In genomic region chr9:33467526-33467925, GRCh38 we compare ENCODE assay signal across 37 cellular contexts. TPM values are rescaled to one million over a fixed set of nuclear protein-coding genes. Genes with fewer than 3 reads are reported as not detected.
DNase-seq lines count a peak whose midpoint lies in the region; ATAC-seq, FAIRE-seq and TF ChIP-seq lines count a peak whose summit lies in the region.
"Had no signal": no experiment of that assay in that cellular context is flagged by ENCODE, and none has a peak within 500 bp of the region (broad histone marks: within the 10 kb centered on the region; RNA-seq: fewer than 3 reads in every experiment).

No MANE protein-coding gene starts in this region.

- H3K27me3 ChIP-seq in K562 (ENCODE audit: control insufficient read depth in 2 of 2, insufficient read depth in 2 of 2, low read length in 2 of 2) (no peaks in the 10 kb centered on the region), sigmoid colon (no peaks in the 10 kb centered on the region), smooth muscle cell (ENCODE audit: low read depth) (no peaks in the 10 kb centered on the region)
- H3K27me3 ChIP-seq: adrenal gland, dorsolateral prefrontal cortex, heart right ventricle, MG63, ovary had no signal

- TF ChIP-seq POLR2A in K562 (conservative IDR thresholded peaks at IDR 0.05) (no peak), sigmoid colon (IDR thresholded peaks at IDR 0.05) (no peak)

- peaks cover 14% of the 10 kb centered on the region for H3K79me2 ChIP-seq in K562 (ENCODE audit: control insufficient read depth, insufficient read depth, low read length)
- H3K79me2 ChIP-seq in smooth muscle cell (ENCODE audit: low read depth), result peaks cover 11% of the 10 kb centered on the region

- no peaks in the 10 kb centered on the region for H3K9me3 Mint-ChIP-seq in activated CD8-positive, alpha-beta memory T cell treated with anti-CD3 and anti-CD28 coated beads, Interleukin-2, amount 10 ng/mL, durations not matched to agents 7 days and 5 days (ENCODE audit: low read depth)
- H3K9me3 Mint-ChIP-seq in activated CD8-positive, alpha-beta T cell treated with anti-CD3 and anti-CD28 coated beads, Interleukin-2, amount 10 ng/mL, durations not matched to agents 7 days and 5 days (ENCODE audit: insufficient read depth), result no peaks in the 10 kb centered on the region
- H3K9me3 Mint-ChIP-seq in endothelial cell (ENCODE audit: unreplicated experiment), result no peaks in the 10 kb centered on the region
- H3K9me3 Mint-ChIP-seq: activated naive CD4-positive, alpha-beta T cell treated with anti-CD3 and anti-CD28 coated beads for 36 hours; activated T-cell treated with anti-CD3 and anti-CD28 coated beads, Interleukin-2, amount 50 U/mL, for 72 hours; brain; CD4-positive, alpha-beta T cell; nephron progenitor cell had no signal

- H3K4me1 ChIP-seq in K562 (replicated peaks in 1 of 2; ENCODE audit: control insufficient read depth in 2 of 2, insufficient read depth in 2 of 2, low read length in 2 of 2) (peaks cover 7% of the 10 kb centered on the region in 2 experiments; a peak in 3 of 5 replicates), sigmoid colon (peaks cover 0 to 9% (median 6%) of the 10 kb centered on the region in 4 donors), smooth muscle cell (ENCODE audit: low read depth) (peaks cover 2% of the 10 kb centered on the region)

- FAIRE-seq in K562 (lab: Jason Lieb, UNC), result no peak
- FAIRE-seq: A549, frontal cortex, GM12891, keratinocyte had no signal

- WGBS in K562 (ENCODE audit: insufficient coverage, low coverage, missing lambda C conversion rate), result 100% methylated on average over 3 of the region's 7 CpGs
- 86 to 95% methylated on average over 7 of the region's 7 CpGs for WGBS in sigmoid colon, 2 donors
- 97% methylated on average over 7 of the region's 7 CpGs for WGBS in smooth muscle cell (ENCODE audit: low lambda C conversion rate)

- no peak overlapping the region for H3K27ac Mint-ChIP-seq in activated CD8-positive, alpha-beta memory T cell treated with anti-CD3 and anti-CD28 coated beads, Interleukin-2, amount 10 ng/mL, durations not matched to agents 7 days and 5 days
- H3K27ac Mint-ChIP-seq in activated CD8-positive, alpha-beta T cell treated with anti-CD3 and anti-CD28 coated beads, Interleukin-2, amount 10 ng/mL, durations not matched to agents 7 days and 5 days, result no peak overlapping the region
- no peak overlapping the region for H3K27ac Mint-ChIP-seq in endothelial cell (ENCODE audit: unreplicated experiment)
- H3K27ac Mint-ChIP-seq: activated CD4-positive, alpha-beta T cell treated with anti-CD3 and anti-CD28 coated beads for 36 hours; activated naive CD4-positive, alpha-beta T cell treated with anti-CD3 and anti-CD28 coated beads for 36 hours; activated T-cell treated with anti-CD3 and anti-CD28 coated beads, Interleukin-2, amount 50 U/mL, for 72 hours; brain; CD4-positive, alpha-beta T cell; nephron progenitor cell had no signal

- no peaks in the 10 kb centered on the region for H3K27me3 Mint-ChIP-seq in activated CD8-positive, alpha-beta memory T cell treated with anti-CD3 and anti-CD28 coated beads, Interleukin-2, amount 10 ng/mL, durations not matched to agents 7 days and 5 days
- no peaks in the 10 kb centered on the region for H3K27me3 Mint-ChIP-seq in activated CD8-positive, alpha-beta T cell treated with anti-CD3 and anti-CD28 coated beads, Interleukin-2, amount 10 ng/mL, durations not matched to agents 7 days and 5 days (ENCODE audit: low read depth)
- peaks cover 4% of the 10 kb centered on the region for H3K27me3 Mint-ChIP-seq in endothelial cell (ENCODE audit: unreplicated experiment)
- H3K27me3 Mint-ChIP-seq: activated CD4-positive, alpha-beta T cell treated with anti-CD3 and anti-CD28 coated beads for 36 hours; brain; CD4-positive, alpha-beta T cell had no signal

- H3F3A ChIP-seq in smooth muscle cell (ENCODE audit: low read depth), result no peaks in the 10 kb centered on the region

- H3K36me3 ChIP-seq in K562 (ENCODE audit: control insufficient read depth, insufficient read depth, low read length) (peaks cover 96% of the 10 kb centered on the region), sigmoid colon (peaks cover 54 to 98% (median 73%) of the 10 kb centered on the region in 4 donors), smooth muscle cell (ENCODE audit: low read depth) (no peaks in the 10 kb centered on the region)
- H3K36me3 ChIP-seq: ovary had no signal

- peaks cover 27% of the 10 kb centered on the region for H3K36me3 Mint-ChIP-seq in activated CD8-positive, alpha-beta memory T cell treated with anti-CD3 and anti-CD28 coated beads, Interleukin-2, amount 10 ng/mL, durations not matched to agents 7 days and 5 days
- H3K36me3 Mint-ChIP-seq in activated CD8-positive, alpha-beta T cell treated with anti-CD3 and anti-CD28 coated beads, Interleukin-2, amount 10 ng/mL, durations not matched to agents 7 days and 5 days (ENCODE audit: low read depth), result peaks cover 54% of the 10 kb centered on the region
- H3K36me3 Mint-ChIP-seq in endothelial cell (ENCODE audit: low read depth, unreplicated experiment), result peaks cover 57% of the 10 kb centered on the region

- H3K4me3 Mint-ChIP-seq in activated CD8-positive, alpha-beta memory T cell treated with anti-CD3 and anti-CD28 coated beads, Interleukin-2, amount 10 ng/mL, durations not matched to agents 7 days and 5 days, result no peak overlapping the region
- H3K4me3 Mint-ChIP-seq in activated CD8-positive, alpha-beta T cell treated with anti-CD3 and anti-CD28 coated beads, Interleukin-2, amount 10 ng/mL, durations not matched to agents 7 days and 5 days, result no peak overlapping the region
- H3K4me3 Mint-ChIP-seq in endothelial cell (ENCODE audit: unreplicated experiment), result no peak overlapping the region
- H3K4me3 Mint-ChIP-seq: activated CD4-positive, alpha-beta T cell treated with anti-CD3 and anti-CD28 coated beads for 36 hours; activated naive CD4-positive, alpha-beta T cell treated with anti-CD3 and anti-CD28 coated beads for 36 hours; activated T-cell treated with anti-CD3 and anti-CD28 coated beads, Interleukin-2, amount 50 U/mL, for 72 hours; CD4-positive, alpha-beta T cell; nephron progenitor cell had no signal

- H3K9me3 ChIP-seq in K562 (replicated peaks; ENCODE audit: control insufficient read depth, insufficient read depth, low read depth, low read length) (no peaks in the 10 kb centered on the region), sigmoid colon (no peaks in the 10 kb centered on the region), smooth muscle cell (replicated peaks; ENCODE audit: low read depth) (no peaks in the 10 kb centered on the region)
- H3K9me3 ChIP-seq: A549, adrenal gland, HAP-1, heart right ventricle, MG63, mucosa of descending colon, ovary had no signal

- H2AFZ ChIP-seq in K562 (ENCODE audit: low read depth, low read length), result no peak overlapping the region
- no peak overlapping the region for H2AFZ ChIP-seq in smooth muscle cell (ENCODE audit: low read depth)
- H2AFZ ChIP-seq: PC-9 had no signal

- H4K20me1 ChIP-seq in K562 (replicated peaks; ENCODE audit: control insufficient read depth, insufficient read depth, low read length), result no peaks in the 10 kb centered on the region
- H4K20me1 ChIP-seq in smooth muscle cell (ENCODE audit: low read depth), result no peaks in the 10 kb centered on the region

- H3K4me3 ChIP-seq in K562 (no peak overlapping the region), sigmoid colon (no peak overlapping the region), smooth muscle cell (no peak overlapping the region)
- H3K4me3 ChIP-seq: A549, adrenal gland, dorsolateral prefrontal cortex, HAP-1, heart right ventricle, lung, MG63, mucosa of descending colon, ovary, PC-9 had no signal

- TF ChIP-seq CTCF in K562 (IDR thresholded peaks at IDR 0.05 in 2 of 3, conservative IDR thresholded peaks at IDR 0.05 in 1 of 3; ENCODE audit: insufficient read depth in 2 of 3, low read depth in 1 of 3, low read length in 3 of 3) (no peak), sigmoid colon (IDR thresholded peaks at IDR 0.05) (no peak), endothelial cell (IDR thresholded peaks at IDR 0.05; ENCODE audit: unreplicated experiment) (no peak), smooth muscle cell (IDR thresholded peaks at IDR 0.05; ENCODE audit: borderline replicate concordance, insufficient read depth, poor library complexity, severe bottlenecking) (no peak)

- peak; percentile 47 for DNase-seq in activated CD8-positive, alpha-beta memory T cell treated with anti-CD3 and anti-CD28 coated beads for 24 hours
- DNase-seq in activated CD8-positive, alpha-beta memory T cell treated with anti-CD3 and anti-CD28 coated beads, Interleukin-2, amount 10 ng/mL, durations not matched to agents 7 days and 5 days, result no peak
- DNase-seq in GM03348 (ENCODE audit: low spot score), result peak; percentile 3
- DNase-seq in K562 (ENCODE audit: extremely low read depth in 1 of 4, low spot score in 3 of 4), result peak in 1 of 4 experiments; percentile 5
- DNase-seq in sigmoid colon, result peak; percentile 56
- no peak for DNase-seq in activated CD8-positive, alpha-beta T cell treated with anti-CD3 and anti-CD28 coated beads, Interleukin-2, amount 10 ng/mL, durations not matched to agents 7 days and 5 days
- DNase-seq in endothelial cell (ENCODE audit: low spot score), result no peak
- DNase-seq in smooth muscle cell (lab: John Stamatoyannopoulos, UW; ENCODE audit: unreplicated experiment), result no peak
- DNase-seq: activated CD4-positive, alpha-beta T cell treated with anti-CD3 and anti-CD28 coated beads for 36 hours; activated naive CD4-positive, alpha-beta T cell treated with anti-CD3 and anti-CD28 coated beads for 36 hours; activated T-cell treated with anti-CD3 and anti-CD28 coated beads, Interleukin-2, amount 50 U/mL, for 72 hours; EL; heart right ventricle; KG1; MG63; NCI-H1417 treated with DMSO at 0.1 percent for 48 hours; NCI-H2081 treated with DMSO at 0.1 percent for 48 hours; NCI-H345; nephron progenitor cell; PC-9; SHP77 treated with DMSO at 0.1 percent for 48 hours; stimulated activated CD4-positive, alpha-beta T cell treated with anti-CD3 and anti-CD28 coated beads, Interleukin-2, amount 100 ng/mL, for 24 hours; stimulated activated naive CD8-positive, alpha-beta T cell treated with anti-CD3 and anti-CD28 coated beads, Interleukin-15, Interleukin-2, amounts not matched to agents 100 U/mL and 50 U/mL, for 24 hours; SW 1271 had no signal

- no peak for ATAC-seq in activated CD8-positive, alpha-beta memory T cell treated with anti-CD3 and anti-CD28 coated beads, Interleukin-2, amount 10 ng/mL, durations not matched to agents 7 days and 5 days
- ATAC-seq in K562, result no peak
- ATAC-seq in activated CD8-positive, alpha-beta T cell treated with anti-CD3 and anti-CD28 coated beads, Interleukin-2, amount 10 ng/mL, durations not matched to agents 7 days and 5 days, result no peak
- ATAC-seq: stimulated activated naive CD8-positive, alpha-beta T cell treated with anti-CD3 and anti-CD28 coated beads, Interleukin-15, Interleukin-2, amounts not matched to agents 100 U/mL and 50 U/mL, for 24 hours had no signal

- H3K27ac ChIP-seq in K562 (ENCODE audit: extremely low read depth, low read depth, low read length) (no peak overlapping the region), sigmoid colon (no peak overlapping the region), smooth muscle cell (ENCODE audit: low read depth) (no peak overlapping the region)
- H3K27ac ChIP-seq: A549, adrenal gland, heart right ventricle, HL-60, PC-9 had no signal

- CTCF ChIA-PET in activated CD8-positive, alpha-beta memory T cell treated with anti-CD3 and anti-CD28 coated beads, Interleukin-2, amount 10 ng/mL, durations not matched to agents 7 days and 5 days (lab: Charles Lee), result interaction anchor here (1.0 to 18.1 kb wide), 14 partner anchors 9 to 170 kb away, joined by 3 to 233 read pairs (median 9); partner anchors contain the start of genes AQP3 and AQP7
- CTCF ChIA-PET in K562 (lab: Yijun Ruan, JAX; ENCODE audit: low intra/inter-chr PET ratio), result no interaction called here
- CTCF ChIA-PET in activated CD8-positive, alpha-beta T cell treated with anti-CD3 and anti-CD28 coated beads, Interleukin-2, amount 10 ng/mL, durations not matched to agents 7 days and 5 days (lab: Charles Lee), result interaction anchor here (0.9 to 12.7 kb wide), 17 partner anchors 8 to 225 kb away, joined by 3 to 141 read pairs (median 14); partner anchors contain the start of genes AQP3, AQP7 and NFX1

- intact Hi-C loops in K562 (cut with micrococcal nuclease), result no loop called here
- intact Hi-C loops in sigmoid colon (cut with DNase I), result loop anchor here (2.0 to 5.0 kb wide), 2 partner anchors 21 to 180 kb away; partner anchors contain the start of gene AQP3

- H3K4me2 ChIP-seq in K562 (ENCODE audit: insufficient read depth, low read length) (no peak overlapping the region), smooth muscle cell (no peak overlapping the region)
- H3K4me2 ChIP-seq: A549, PC-9 had no signal

- BruUV-seq in K562 (replicated peaks; lab: Mats Ljungman, UMichigan), result no TSS peak

- POLR2A ChIA-PET in K562 (lab: Yijun Ruan, JAX), result interaction anchor here (0.7 to 2.0 kb wide), 2 partner anchors 9 to 177 kb away, joined by 3 to 10 read pairs; partner anchors contain the start of gene NFX1
- POLR2A ChIA-PET in activated CD8-positive, alpha-beta T cell treated with anti-CD3 and anti-CD28 coated beads, Interleukin-2, amount 10 ng/mL, durations not matched to agents 7 days and 5 days (lab: Charles Lee), result interaction anchor here (0.5 to 2.9 kb wide), 4 partner anchors 14 to 158 kb away, joined by 3 to 12 read pairs (median 8); partner anchors contain the start of gene AQP3

- H3K9ac ChIP-seq in K562 (ENCODE audit: insufficient read depth in 1 of 2, low read depth in 2 of 2, low read length in 2 of 2) (0 out of 4 replicates have a peak overlapping the region, but pooled peaks of 1 of the 2 experiments have one; percentile 17), smooth muscle cell (ENCODE audit: low read depth) (no peak overlapping the region)

- in situ Hi-C loops in K562 (cut with MboI), result loop anchor here (10.0 kb wide), 1 partner anchor 63 kb away; the partner anchor contains the start of gene AQP7

- peaks cover 15% of the 10 kb centered on the region for H3K4me1 Mint-ChIP-seq in activated CD8-positive, alpha-beta memory T cell treated with anti-CD3 and anti-CD28 coated beads, Interleukin-2, amount 10 ng/mL, durations not matched to agents 7 days and 5 days
- peaks cover 14% of the 10 kb centered on the region for H3K4me1 Mint-ChIP-seq in activated CD8-positive, alpha-beta T cell treated with anti-CD3 and anti-CD28 coated beads, Interleukin-2, amount 10 ng/mL, durations not matched to agents 7 days and 5 days (ENCODE audit: low read depth)
- no peaks in the 10 kb centered on the region for H3K4me1 Mint-ChIP-seq in endothelial cell (ENCODE audit: unreplicated experiment)

- no peaks in the 10 kb centered on the region for H3K9me1 ChIP-seq in K562 (ENCODE audit: control insufficient read depth, insufficient read depth, low read length)

- TF ChIP-seq EP300 in K562 (IDR thresholded peaks at IDR 0.05; ENCODE audit: low read length) (no peak), sigmoid colon (IDR thresholded peaks at IDR 0.05) (no peak)

- no peak for TF ChIP-seq RAD21 in K562 (CRISPR knock-in tag; conservative IDR thresholded peaks at IDR 0.05 in 1 of 2, IDR thresholded peaks at IDR 0.05 in 1 of 2)

RNA-seq across cellular contexts. Expression of gene NOL6, which starts 6.2 kb away (rescaled TPM):
- 10 to 100 TPM; 34.3 to 43.1 TPM for total RNA-seq in activated CD8-positive, alpha-beta memory T cell treated with anti-CD3 and anti-CD28 coated beads, Interleukin-2, amount 10 ng/mL, durations not matched to agents 7 days and 5 days
- total RNA-seq in K562 (2011; cell fraction: chromatin; rRNA removed; ENCODE audit: low replicate concordance), result 80.3 and 225 TPM in 2 replicates
- 122 and 123 TPM in 2 replicates for total RNA-seq in K562 (2011; cell fraction: nucleolus; rRNA removed)
- 77.3 and 80.3 TPM in 2 replicates for total RNA-seq in K562 (2011; cell fraction: nucleoplasm; rRNA removed)
- total RNA-seq in K562 (2014; rRNA removed), result 23.0 and 37.0 TPM in 2 replicates
- 23.0 and 27.0 TPM in 2 replicates for total RNA-seq in K562 (2014; rRNA removed; fragmentation: Illumina TruSeq; extraction: Trizol)
- 29.8 and 31.0 TPM in 2 replicates for total RNA-seq in K562 (2015; rRNA removed; fragmentation: Illumina TruSeq; extraction: Trizol)
- 58.9 and 61.1 TPM in 2 replicates for total RNA-seq in K562 (2021)
- 23.5 and 42.1 TPM in 2 replicates for polyA plus RNA-seq in K562 (2011; rRNA removed)
- polyA plus RNA-seq in K562 (2011; cell fraction: cytosol; rRNA removed), result 21.5 and 30.8 TPM in 2 replicates
- 106 and 124 TPM in 2 replicates for polyA plus RNA-seq in K562 (2011; cell fraction: nucleus; rRNA removed)
- polyA plus RNA-seq in K562 (2012), result 25.7 and 37.3 TPM in 2 replicates
- 49.9 and 51.2 TPM in 2 replicates for polyA plus RNA-seq in K562 (2014; fragmentation: Illumina TruSeq; extraction: Trizol)
- 1 to 10 TPM; 7.7 to 9.4 TPM for polyA plus RNA-seq in K562 (2014; fragmentation: Nextera tagmentation; extraction: Ambion mirVana)
- polyA plus RNA-seq in K562 (2014; rRNA removed), result 33.5 and 35.0 TPM in 2 replicates
- polyA minus RNA-seq in K562 (2011; rRNA and poly(A)+ RNA removed), result 24.9 and 28.2 TPM in 2 replicates
- polyA minus RNA-seq in K562 (2011; cell fraction: cytosol; rRNA and poly(A)+ RNA removed), result 21.5 and 28.5 TPM in 2 replicates
- polyA minus RNA-seq in K562 (2011; cell fraction: nucleus; rRNA and poly(A)+ RNA removed), result 39.3 and 50.3 TPM in 2 replicates
- 10 to 100 TPM in 2 of 4 donors, 1 to 10 TPM in 2; 8.2 to 17.2 (median 10.3) TPM for total RNA-seq in sigmoid colon
- polyA plus RNA-seq in sigmoid colon, result 10 to 100 TPM in 1 of 3 donors, 1 to 10 TPM in 2; 5.5 to 23.6 (median 7.8) TPM
- total RNA-seq in activated CD8-positive, alpha-beta T cell treated with anti-CD3 and anti-CD28 coated beads, Interleukin-2, amount 10 ng/mL, durations not matched to agents 7 days and 5 days, result 10 to 100 TPM; 37.1 to 38.8 TPM
- 22.6 TPM for total RNA-seq in endothelial cell (ENCODE audit: unreplicated experiment)
- total RNA-seq in smooth muscle cell, result 14.0 and 23.0 TPM in 2 replicates
- 19.8 and 23.4 TPM in 2 replicates for polyA plus RNA-seq in smooth muscle cell

RNA-seq across cellular contexts. Expression of gene AQP3, which starts 20.1 kb away (rescaled TPM):
- total RNA-seq in activated CD8-positive, alpha-beta memory T cell treated with anti-CD3 and anti-CD28 coated beads, Interleukin-2, amount 10 ng/mL, durations not matched to agents 7 days and 5 days, result 10 to 100 TPM in 1 of 2 experiments, 1 to 10 TPM in 1; 2.8 to 10.4 TPM
- 13.3 and 46.7 TPM in 2 replicates for total RNA-seq in K562 (2011; cell fraction: chromatin; rRNA removed; ENCODE audit: low replicate concordance)
- 57.8 and 76.0 TPM in 2 replicates for total RNA-seq in K562 (2011; cell fraction: nucleolus; rRNA removed)
- total RNA-seq in K562 (2011; cell fraction: nucleoplasm; rRNA removed), result 30.8 and 35.2 TPM in 2 replicates
- total RNA-seq in K562 (2014; rRNA removed), result 17.6 and 26.9 TPM in 2 replicates
- total RNA-seq in K562 (2014; rRNA removed; fragmentation: Illumina TruSeq; extraction: Trizol), result 11.1 and 12.8 TPM in 2 replicates
- 13.3 and 15.1 TPM in 2 replicates for total RNA-seq in K562 (2015; rRNA removed; fragmentation: Illumina TruSeq; extraction: Trizol)
- 25.5 and 27.1 TPM in 2 replicates for total RNA-seq in K562 (2021)
- polyA plus RNA-seq in K562 (2011; rRNA removed), result 25.8 and 31.5 TPM in 2 replicates
- polyA plus RNA-seq in K562 (2011; cell fraction: cytosol; rRNA removed), result 51.7 and 150 TPM in 2 replicates
- 29.5 and 64.4 TPM in 2 replicates for polyA plus RNA-seq in K562 (2011; cell fraction: nucleus; rRNA removed)
- polyA plus RNA-seq in K562 (2012), result 11.3 and 35.0 TPM in 2 replicates
- polyA plus RNA-seq in K562 (2014; fragmentation: Illumina TruSeq; extraction: Trizol), result 25.0 and 30.0 TPM in 2 replicates
- polyA plus RNA-seq in K562 (2014; fragmentation: Nextera tagmentation; extraction: Ambion mirVana), result 1 to 10 TPM; 4.2 to 6.0 TPM
- 25.3 and 29.9 TPM in 2 replicates for polyA plus RNA-seq in K562 (2014; rRNA removed)
- polyA minus RNA-seq in K562 (2011; rRNA and poly(A)+ RNA removed), result 12.9 and 30.5 TPM in 2 replicates
- polyA minus RNA-seq in K562 (2011; cell fraction: cytosol; rRNA and poly(A)+ RNA removed), result 34.6 and 39.6 TPM in 2 replicates
- 6.3 and 7.5 TPM in 2 replicates for polyA minus RNA-seq in K562 (2011; cell fraction: nucleus; rRNA and poly(A)+ RNA removed)
- total RNA-seq in sigmoid colon, result 1 to 10 TPM; 3.0 to 6.9 (median 4.5) TPM
- polyA plus RNA-seq in sigmoid colon, result 10 to 100 TPM in 1 of 3 donors, 1 to 10 TPM in 2; 1.6 to 13.6 (median 1.8) TPM
- total RNA-seq in activated CD8-positive, alpha-beta T cell treated with anti-CD3 and anti-CD28 coated beads, Interleukin-2, amount 10 ng/mL, durations not matched to agents 7 days and 5 days, result 10 to 100 TPM; 29.9 to 31.4 TPM
- total RNA-seq in endothelial cell (ENCODE audit: unreplicated experiment), result 6.0 TPM
- 20.9 and 33.3 TPM in 2 replicates for total RNA-seq in smooth muscle cell
- polyA plus RNA-seq in smooth muscle cell, result 29.3 and 30.8 TPM in 2 replicates
- total RNA-seq: frontal cortex had no signal

RNA-seq across cellular contexts. Expression of gene ANKRD18B, which starts 56.5 kb away (rescaled TPM):
- total RNA-seq in activated CD8-positive, alpha-beta memory T cell treated with anti-CD3 and anti-CD28 coated beads, Interleukin-2, amount 10 ng/mL, durations not matched to agents 7 days and 5 days, result under 1 TPM; 0.33 to 0.79 TPM
- total RNA-seq in K562 (2011; cell fraction: chromatin; rRNA removed; ENCODE audit: low replicate concordance), result 5.2 and 17.2 TPM in 2 replicates
- total RNA-seq in K562 (2011; cell fraction: nucleolus; rRNA removed), result 3.7 and 7.9 TPM in 2 replicates
- 8.0 and 8.8 TPM in 2 replicates for total RNA-seq in K562 (2011; cell fraction: nucleoplasm; rRNA removed)
- total RNA-seq in K562 (2014; rRNA removed) (1.1 and 1.3 TPM in 2 replicates), K562 (2014; rRNA removed; fragmentation: Illumina TruSeq; extraction: Trizol) (1.9 and 2.7 TPM in 2 replicates), K562 (2015; rRNA removed; fragmentation: Illumina TruSeq; extraction: Trizol) (1.7 and 2.0 TPM in 2 replicates), K562 (2021) (1.9 and 3.3 TPM in 2 replicates), sigmoid colon (under 1 TPM in 1 of 4 donors, not detected in 3; under 0.01 TPM), endothelial cell (ENCODE audit: unreplicated experiment) (0.41 TPM), smooth muscle cell (0.04 and 0.27 TPM in 2 replicates)
- polyA plus RNA-seq in K562 (2011; rRNA removed) (1.6 and 1.8 TPM in 2 replicates), K562 (2014; fragmentation: Illumina TruSeq; extraction: Trizol) (3.3 and 12.6 TPM in 2 replicates), K562 (2014; fragmentation: Nextera tagmentation; extraction: Ambion mirVana) (1 to 10 TPM in 1 of 2 experiments, under 1 TPM in 1; 0.43 to 1.4 TPM), K562 (2014; rRNA removed) (0.77 and 1.1 TPM in 2 replicates), sigmoid colon (under 1 TPM in 1 of 3 donors, not detected in 2; 0.60 TPM), smooth muscle cell (1.0 TPM in 1 of 2 replicates, not detected in the other)
- 0.46 and 0.54 TPM in 2 replicates for polyA plus RNA-seq in K562 (2011; cell fraction: cytosol; rRNA removed)
- 1.5 and 1.7 TPM in 2 replicates for polyA plus RNA-seq in K562 (2011; cell fraction: nucleus; rRNA removed)
- 1.4 and 2.6 TPM in 2 replicates for polyA plus RNA-seq in K562 (2012)
- 3.9 and 4.3 TPM in 2 replicates for polyA minus RNA-seq in K562 (2011; rRNA and poly(A)+ RNA removed)
- polyA minus RNA-seq in K562 (2011; cell fraction: cytosol; rRNA and poly(A)+ RNA removed), result 4.2 TPM in 1 of 2 replicates, not detected in the other
- 3.9 and 6.1 TPM in 2 replicates for polyA minus RNA-seq in K562 (2011; cell fraction: nucleus; rRNA and poly(A)+ RNA removed)
- total RNA-seq in activated CD8-positive, alpha-beta T cell treated with anti-CD3 and anti-CD28 coated beads, Interleukin-2, amount 10 ng/mL, durations not matched to agents 7 days and 5 days, result not detected
- total RNA-seq: adrenal gland, frontal cortex had no signal
- polyA plus RNA-seq: adrenal gland had no signal

Comparison
In these comparisons a context has a peak if more than half of its experiments do, and no peak if none do; other contexts are left out.
1. DNase-seq: peak in activated CD8-positive, alpha-beta memory T cell treated with anti-CD3 and anti-CD28 coated beads for 24 hours (single experiment), GM03348 (single experiment) and sigmoid colon (single experiment); none in activated CD8-positive, alpha-beta memory T cell treated with anti-CD3 and anti-CD28 coated beads, Interleukin-2, amount 10 ng/mL, durations not matched to agents 7 days and 5 days (single experiment), activated CD8-positive, alpha-beta T cell treated with anti-CD3 and anti-CD28 coated beads, Interleukin-2, amount 10 ng/mL, durations not matched to agents 7 days and 5 days (single experiment), endothelial cell (single experiment) and smooth muscle cell (single experiment).